In the genomic region with DNA sequence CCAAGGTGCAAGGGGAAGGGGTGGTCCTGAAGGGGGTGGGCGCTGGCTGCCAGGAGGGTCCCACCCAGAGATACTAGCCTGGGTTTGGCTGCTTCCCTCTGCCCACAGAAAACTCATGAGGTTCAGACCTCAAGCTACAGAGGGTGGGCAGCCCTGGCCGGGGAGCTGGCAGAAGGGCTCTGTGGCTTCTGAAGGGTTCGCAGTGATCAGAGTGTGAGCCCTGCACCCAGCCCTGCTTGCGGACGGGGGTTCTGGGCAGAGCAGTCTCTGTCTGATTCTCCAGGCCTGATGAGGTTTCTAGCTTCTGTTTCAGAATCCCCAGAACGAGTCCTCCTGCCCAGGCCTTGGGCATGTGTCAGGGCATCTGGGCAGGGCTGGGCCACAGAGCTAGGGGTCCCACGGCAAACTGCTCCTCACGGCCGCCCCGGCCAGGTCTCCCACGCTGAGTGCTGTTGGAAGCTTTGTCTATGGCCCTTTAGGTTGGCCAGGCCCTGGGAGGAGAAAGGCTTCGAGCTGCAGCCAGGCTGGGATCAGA, we compare ENCODE assay signal across 23 cellular contexts. TPM values are rescaled to one million over a fixed set of nuclear protein-coding genes. Genes with fewer than 3 reads are reported as not detected.
"Had no signal": no experiment of that assay in that cellular context is flagged by ENCODE, and none has a peak within 500 bp of the region (broad histone marks: within the 10 kb centered on the region; RNA-seq: fewer than 3 reads in every experiment).

No MANE protein-coding gene starts in this region.

- H3K27ac ChIP-seq: foreskin keratinocyte, ovary, stomach, suprapubic skin, tibial nerve, uterus, WERI-Rb-1 had no signal

- H3K9me3 ChIP-seq: suprapubic skin, uterus had no signal

- ATAC-seq: activated naive CD4-positive, alpha-beta T cell treated with anti-CD3 and anti-CD28 coated beads, Interleukin-2, amount 50 U/mL, for 72 hours; activated T-helper 17 cell treated with anti-CD3 and anti-CD28 coated beads, Interleukin-2, amount 50 U/mL, for 72 hours; foreskin keratinocyte; left lobe of liver; naive thymus-derived CD4-positive, alpha-beta T cell; stimulated activated memory B cell treated with anti-CD40 and anti-IgM and Interleukin-4, amounts not matched to agents 10 μg/mL and 1 μg/mL and 100 μg/mL, for 72 hours had no signal

- H3K27ac Mint-ChIP-seq: activated CD4-positive, alpha-beta T cell treated with anti-CD3 and anti-CD28 coated beads, Interleukin-2, amount 10 ng/mL, durations not matched to agents 7 days and 5 days; activated CD8-positive, alpha-beta T cell treated with anti-CD3 and anti-CD28 coated beads for 36 hours; activated naive CD4-positive, alpha-beta T cell treated with anti-CD3 and anti-CD28 coated beads, Interleukin-2, amount 50 U/mL, for 72 hours; activated T-helper 17 cell treated with anti-CD3 and anti-CD28 coated beads, Interleukin-2, amount 50 U/mL, for 72 hours; brain; naive thymus-derived CD4-positive, alpha-beta T cell; stimulated activated memory B cell treated with anti-CD40 and anti-IgM and Interleukin-4, amounts not matched to agents 10 μg/mL and 1 μg/mL and 100 μg/mL, for 72 hours had no signal

- H3K4me3 ChIP-seq: lung, ovary, stomach, suprapubic skin, tibial nerve, uterus had no signal

- H3K36me3 Mint-ChIP-seq: brain; stimulated activated memory B cell treated with anti-CD40 and anti-IgM and Interleukin-4, amounts not matched to agents 10 μg/mL and 1 μg/mL and 100 μg/mL, for 72 hours had no signal

- H3K36me3 ChIP-seq: ovary, stomach, suprapubic skin, tibial nerve, uterus, WERI-Rb-1 had no signal

- H3K4me3 Mint-ChIP-seq: activated CD4-positive, alpha-beta T cell treated with anti-CD3 and anti-CD28 coated beads, Interleukin-2, amount 10 ng/mL, durations not matched to agents 7 days and 5 days; activated CD8-positive, alpha-beta T cell treated with anti-CD3 and anti-CD28 coated beads for 36 hours; activated T-helper 17 cell treated with anti-CD3 and anti-CD28 coated beads, Interleukin-2, amount 50 U/mL, for 72 hours; brain; naive thymus-derived CD4-positive, alpha-beta T cell; stimulated activated memory B cell treated with anti-CD40 and anti-IgM and Interleukin-4, amounts not matched to agents 10 μg/mL and 1 μg/mL and 100 μg/mL, for 72 hours had no signal

- H3K4me1 ChIP-seq: foreskin keratinocyte had no signal

- H3K9me3 Mint-ChIP-seq: activated T-helper 17 cell treated with anti-CD3 and anti-CD28 coated beads, Interleukin-2, amount 50 U/mL, for 72 hours had no signal

- DNase-seq: activated CD4-positive, alpha-beta T cell treated with anti-CD3 and anti-CD28 coated beads, Interleukin-2, amount 10 ng/mL, durations not matched to agents 7 days and 5 days; activated CD4-positive, CD25-positive, alpha-beta regulatory T cell treated with anti-CD3 and anti-CD28 coated beads, Interleukin-2, amount 50 U/mL, for 72 hours; dermis blood vessel endothelial cell; effector memory CD4-positive, alpha-beta T cell; foreskin keratinocyte; stimulated activated CD4-positive, alpha-beta T cell treated with anti-CD3 and anti-CD28 coated beads, Interleukin-2, amount 100 ng/mL, for 24 hours; stomach; uterus; WERI-Rb-1 had no signal

- FAIRE-seq: small intestine, TTC549 had no signal

- H3K4me1 Mint-ChIP-seq: activated CD4-positive, alpha-beta T cell treated with anti-CD3 and anti-CD28 coated beads, Interleukin-2, amount 10 ng/mL, durations not matched to agents 7 days and 5 days; activated T-helper 17 cell treated with anti-CD3 and anti-CD28 coated beads, Interleukin-2, amount 50 U/mL, for 72 hours; stimulated activated memory B cell treated with anti-CD40 and anti-IgM and Interleukin-4, amounts not matched to agents 10 μg/mL and 1 μg/mL and 100 μg/mL, for 72 hours had no signal

RNA-seq across cellular contexts. Expression of a gene that starts 0.7 kb away (rescaled TPM):
- total RNA-seq: foreskin keratinocyte, kidney epithelial cell, left lobe of liver had no signal
